7 cellular contexts compared by ENCODE assay signal in genomic region chr12:42315108-42315507, GRCh38.
"Had no signal": no experiment of that assay in that cellular context is flagged by ENCODE, and none has a peak within 500 bp of the region (broad histone marks: within the 10 kb centered on the region; RNA-seq: fewer than 3 reads in every experiment).

No MANE protein-coding gene starts in this region.

- H3K4me3 ChIP-seq: GM23338 had no signal

- DNase-seq: H9, HFFc6, KBM-7 had no signal

- H3K27ac ChIP-seq: HL-60 had no signal

- ATAC-seq: GM23338, HCT116, HepG2 had no signal
